In the genomic region with DNA sequence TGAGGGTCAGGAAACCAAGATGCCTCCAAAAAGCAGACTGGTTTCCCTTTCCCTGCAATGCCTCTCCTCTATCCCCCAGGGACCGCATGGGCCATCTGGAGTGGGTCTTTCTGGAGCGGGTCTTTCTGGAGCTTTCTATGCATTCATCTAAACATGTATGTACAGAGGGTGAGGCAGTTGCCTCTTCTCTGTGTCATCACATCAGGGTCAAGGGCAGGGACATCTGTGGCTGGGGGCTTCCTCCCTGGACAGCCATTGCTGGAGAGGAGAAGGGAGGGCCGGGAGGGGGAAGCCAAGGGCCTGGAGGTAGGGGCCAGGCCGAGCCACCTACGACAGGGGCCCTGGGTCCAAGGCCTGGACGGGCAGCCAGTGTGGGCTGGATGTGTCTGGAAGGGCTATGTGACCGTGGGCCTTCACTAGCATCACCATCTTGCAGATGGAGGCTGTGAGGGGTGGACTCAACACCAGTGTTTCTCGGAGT, we compare ENCODE assay signal across 8 cellular contexts. TPM values are rescaled to one million over a fixed set of nuclear protein-coding genes. Genes with fewer than 3 reads are reported as not detected.
DNase-seq lines count a peak whose midpoint lies in the region; ATAC-seq and TF ChIP-seq lines count a peak whose summit lies in the region.

No MANE protein-coding gene starts in this region.

- no peaks in the 10 kb centered on the region for H4K20me1 ChIP-seq in DND-41 (ENCODE audit: insufficient read depth, low read length)

- no peaks in the 10 kb centered on the region for H3K9me3 ChIP-seq in DND-41 (ENCODE audit: insufficient read depth, low read length, severe bottlenecking)
- H3K9me3 ChIP-seq in colonic mucosa = no peaks in the 10 kb centered on the region

- H3K27ac ChIP-seq in DND-41 (ENCODE audit: low read length) (peak overlapping the region; percentile 81), colonic mucosa (peak overlapping the region; percentile 79)

- no peaks in the 10 kb centered on the region for H3K79me2 ChIP-seq in DND-41 (ENCODE audit: insufficient read depth, low read length)

- TF ChIP-seq CTCF in DND-41 (IDR thresholded peaks at IDR 0.05; ENCODE audit: borderline replicate concordance, extremely low read depth, low read length, poor library complexity, severe bottlenecking) (no peak), colonic mucosa (IDR thresholded peaks at IDR 0.05) (no peak)

- H3K9ac ChIP-seq in DND-41 (ENCODE audit: low read depth, low read length) (peak overlapping the region; percentile 60), colonic mucosa (ENCODE audit: low read depth in 2 of 2, low read length in 2 of 2) (peak overlapping the region in 1 of 2 donors; percentile 9)

- H3K4me3 ChIP-seq in DND-41 (ENCODE audit: low read depth in 1 of 2, low read length in 2 of 2) (peak overlapping the region in 1 of 2 experiments; percentile 67; a peak in 3 of 4 replicates), colonic mucosa (peak overlapping the region; percentile 31)

- H3K4me2 ChIP-seq in DND-41 (ENCODE audit: insufficient read depth, low read length) = peak overlapping the region; percentile 94

- no peaks in the 10 kb centered on the region for H3K36me3 ChIP-seq in DND-41 (ENCODE audit: insufficient read depth, low read length)
- no peaks in the 10 kb centered on the region for H3K36me3 ChIP-seq in colonic mucosa

- H2AFZ ChIP-seq in DND-41 (ENCODE audit: low read depth, low read length) = peak overlapping the region; percentile 68; the same call in 1 of the 2 replicates

- intact Hi-C loops in colonic mucosa (cut with DNase I) = no loop called here
- intact Hi-C loops in posterior vena cava (cut with DNase I) = no loop called here
- intact Hi-C loops in head of caudate nucleus (cut with DNase I) = no loop called here

- peak; percentile 25 for DNase-seq in DND-41
- peak; percentile 43 for DNase-seq in NCI-H69 (lab: John Stamatoyannopoulos, UW)
- peak; percentile 40 for DNase-seq in colonic mucosa
- peak; percentile 50 for DNase-seq in posterior vena cava (ENCODE audit: low spot score)
- no peak for DNase-seq in head of caudate nucleus
- DNase-seq in pons (ENCODE audit: low spot score) = no peak

- ATAC-seq in DND-41 (ENCODE audit: insufficient read depth, low read depth) = no peak
- no peak for ATAC-seq in HG03045 (IDR thresholded peaks at IDR 0.05; ENCODE audit: unreplicated experiment)
- no peak for ATAC-seq in GM18873 (IDR thresholded peaks at IDR 0.05; ENCODE audit: low FRiP score, unreplicated experiment)

- H3K4me1 ChIP-seq in DND-41 (ENCODE audit: insufficient read depth, low read length) (peaks cover 32% of the 10 kb centered on the region), colonic mucosa (peaks cover 13% of the 10 kb centered on the region)

- H3K27me3 ChIP-seq in DND-41 (ENCODE audit: insufficient read depth, low read length, poor library complexity) = no peaks in the 10 kb centered on the region
- no peaks in the 10 kb centered on the region for H3K27me3 ChIP-seq in colonic mucosa

RNA-seq across cellular contexts. Expression of gene ADCY7, which starts 0.8 kb away (rescaled TPM):
- total RNA-seq in colonic mucosa (10 to 100 TPM; 15.8 to 19.2 TPM), posterior vena cava (10 to 100 TPM; 31.3 to 50.2 TPM)

Comparison
In these comparisons a context has a peak if more than half of its experiments do, and no peak if none do; other contexts are left out.
1. DNase-seq: peak in DND-41 (single experiment), NCI-H69 (single experiment), colonic mucosa (single experiment) and posterior vena cava (single experiment); none in head of caudate nucleus (0 of 42) and pons (single experiment).